In genomic region chr3:123872621-123873020, GRCh38 we compare ENCODE assay signal across 25 cellular contexts. TPM values are rescaled to one million over a fixed set of nuclear protein-coding genes. Genes with fewer than 3 reads are reported as not detected.
"Had no signal": no experiment of that assay in that cellular context is flagged by ENCODE, and none has a peak within 500 bp of the region (broad histone marks: within the 10 kb centered on the region; RNA-seq: fewer than 3 reads in every experiment).

No MANE protein-coding gene starts in this region.

- H3K9me3 Mint-ChIP-seq: activated B cell treated with CpG ODN at 0.5 μM for 24 hours; activated CD4-positive, alpha-beta T cell treated with anti-CD3 and anti-CD28 coated beads, Interleukin-2, amount 10 ng/mL, durations not matched to agents 24 days and 14 days; activated naive CD4-positive, alpha-beta T cell treated with anti-CD3 and anti-CD28 coated beads, Interleukin-2, amount 50 U/mL, for 24 hours; activated T-cell treated with anti-CD3 and anti-CD28 coated beads, Interleukin-2, amount 50 U/mL, for 24 hours; activated T-helper 1 cell treated with anti-CD3 and anti-CD28 coated beads, Interleukin-12 subunit alpha, Interleukin-12 subunit beta, Interleukin-2, Interleukin-4 antibody, amounts not matched to agents 30 ng/mL and 10 ng/mL and 1 ng/mL, durations not matched to agents 14 hours and 24 hours and 36 hours had no signal

- H3K36me3 ChIP-seq: brain microvascular endothelial cell, cardiac muscle cell, Peyer's patch, SJCRH30 had no signal

- H3K27me3 Mint-ChIP-seq: activated B cell treated with CpG ODN at 0.5 μM for 24 hours had no signal

- H3K27ac ChIP-seq: brain microvascular endothelial cell, cardiac muscle cell, Peyer's patch, RWPE1, SJCRH30 had no signal

- H3K4me3 ChIP-seq: cardiac muscle cell, K562, Peyer's patch, SJCRH30 had no signal

- ATAC-seq: activated CD8-positive, alpha-beta memory T cell treated with anti-CD3 and anti-CD28 coated beads, Interleukin-2, amount 10 ng/mL, durations not matched to agents 7 days and 5 days; K562; T-helper 17 cell had no signal

- H3K27me3 ChIP-seq: brain microvascular endothelial cell, cardiac muscle cell, Peyer's patch had no signal

- FAIRE-seq: K562, TTC549 had no signal

- H3K4me3 Mint-ChIP-seq: activated B cell treated with CpG ODN at 0.5 μM for 24 hours; activated CD4-positive, alpha-beta T cell treated with anti-CD3 and anti-CD28 coated beads, Interleukin-2, amount 10 ng/mL, durations not matched to agents 24 days and 14 days; activated CD8-positive, alpha-beta memory T cell treated with anti-CD3 and anti-CD28 coated beads, Interleukin-2, amount 10 ng/mL, durations not matched to agents 7 days and 5 days; activated naive CD4-positive, alpha-beta T cell treated with anti-CD3 and anti-CD28 coated beads, Interleukin-2, amount 50 U/mL, for 24 hours; activated T-cell treated with anti-CD3 and anti-CD28 coated beads, Interleukin-2, amount 50 U/mL, for 24 hours; activated T-helper 1 cell treated with anti-CD3 and anti-CD28 coated beads, Interleukin-12 subunit alpha, Interleukin-12 subunit beta, Interleukin-2, Interleukin-4 antibody, amounts not matched to agents 30 ng/mL and 10 ng/mL and 1 ng/mL, durations not matched to agents 14 hours and 24 hours and 36 hours; T-helper 17 cell had no signal

- DNase-seq: activated B cell treated with CpG ODN at 0.5 μM for 24 hours; activated CD4-positive, alpha-beta T cell treated with anti-CD3 and anti-CD28 coated beads for 1 hour; activated CD4-positive, alpha-beta T cell treated with anti-CD3 and anti-CD28 coated beads, Interleukin-2, amount 10 ng/mL, durations not matched to agents 24 days and 14 days; activated CD4-positive, alpha-beta T cell treated with anti-CD3 and anti-CD28 coated beads, Interleukin-2, amount 50 U/mL, for 48 hours; activated CD8-positive, alpha-beta memory T cell treated with anti-CD3 and anti-CD28 coated beads, Interleukin-2, amount 10 ng/mL, durations not matched to agents 7 days and 5 days; activated effector memory CD4-positive, alpha-beta T cell treated with Interleukin-2 at 50 U/mL for 16 hours; activated naive CD4-positive, alpha-beta T cell; activated T-cell treated with anti-CD3 and anti-CD28 coated beads, Interleukin-2, amount 50 U/mL, for 24 hours; brain microvascular endothelial cell; Karpas-422; NCI-H1048; NCI-H2227 treated with DMSO at 0.1 percent for 48 hours; NCI-H526 treated with DMSO at 0.1 percent for 48 hours; Peyer's patch; Right ventricle myocardium superior; SJCRH30; T-helper 17 cell; T-helper 9 cell had no signal

- H3K4me1 Mint-ChIP-seq: activated B cell treated with CpG ODN at 0.5 μM for 24 hours; activated CD4-positive, alpha-beta T cell treated with anti-CD3 and anti-CD28 coated beads, Interleukin-2, amount 10 ng/mL, durations not matched to agents 24 days and 14 days; activated naive CD4-positive, alpha-beta T cell treated with anti-CD3 and anti-CD28 coated beads, Interleukin-2, amount 50 U/mL, for 24 hours; T-helper 17 cell had no signal

- H3K4me1 ChIP-seq: Peyer's patch, SJCRH30 had no signal

- H3K27ac Mint-ChIP-seq: activated B cell treated with CpG ODN at 0.5 μM for 24 hours; activated CD4-positive, alpha-beta T cell treated with anti-CD3 and anti-CD28 coated beads, Interleukin-2, amount 10 ng/mL, durations not matched to agents 24 days and 14 days; activated CD8-positive, alpha-beta memory T cell treated with anti-CD3 and anti-CD28 coated beads, Interleukin-2, amount 10 ng/mL, durations not matched to agents 7 days and 5 days; activated naive CD4-positive, alpha-beta T cell treated with anti-CD3 and anti-CD28 coated beads, Interleukin-2, amount 50 U/mL, for 24 hours; activated T-cell treated with anti-CD3 and anti-CD28 coated beads, Interleukin-2, amount 50 U/mL, for 24 hours; activated T-helper 1 cell treated with anti-CD3 and anti-CD28 coated beads, Interleukin-12 subunit alpha, Interleukin-12 subunit beta, Interleukin-2, Interleukin-4 antibody, amounts not matched to agents 30 ng/mL and 10 ng/mL and 1 ng/mL, durations not matched to agents 14 hours and 24 hours and 36 hours; T-helper 17 cell had no signal

- H3K9me3 ChIP-seq: Peyer's patch, SJCRH30 had no signal

- H3K36me3 Mint-ChIP-seq: activated naive CD4-positive, alpha-beta T cell treated with anti-CD3 and anti-CD28 coated beads, Interleukin-2, amount 50 U/mL, for 24 hours had no signal

RNA-seq across cellular contexts. Expression of gene MYLK, which starts 11.5 kb away (rescaled TPM):
- total RNA-seq: activated B cell treated with CpG ODN at 0.5 μM for 24 hours, NCI-H460 had no signal
